16 cellular contexts compared by ENCODE assay signal in the genomic region with DNA sequence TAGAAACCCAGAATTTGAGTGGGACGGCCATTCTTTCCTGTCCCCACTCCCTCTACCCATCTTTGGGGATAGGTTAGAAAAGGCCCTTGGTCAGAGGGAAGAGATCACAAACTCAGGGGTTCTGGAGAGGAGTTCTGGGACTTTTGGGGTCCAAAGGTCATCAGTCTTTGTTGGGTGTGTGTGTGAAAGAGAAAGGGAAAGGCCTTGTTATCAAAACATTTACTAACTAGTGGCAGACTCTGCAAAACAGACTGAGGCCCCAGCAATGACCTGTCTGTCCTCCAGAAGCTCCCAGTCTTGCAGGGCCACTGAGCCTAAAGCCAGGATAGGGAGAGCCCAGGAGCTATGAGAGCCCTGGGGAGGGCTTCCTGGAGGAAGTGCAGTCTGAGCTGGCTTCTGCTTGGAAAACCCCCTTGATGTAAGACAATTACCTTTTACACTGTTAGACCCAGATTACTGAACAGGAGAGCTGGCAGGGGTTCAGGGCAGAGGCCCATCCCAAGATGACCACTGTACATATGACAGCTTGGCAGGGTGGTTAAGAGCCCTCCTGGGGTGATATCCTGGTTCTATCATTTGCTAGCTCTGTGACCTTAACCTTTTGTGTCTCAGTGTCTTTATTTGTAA.
"Had no signal": no experiment of that assay in that cellular context is flagged by ENCODE, and none has a peak within 500 bp of the region (broad histone marks: within the 10 kb centered on the region; RNA-seq: fewer than 3 reads in every experiment).

No MANE protein-coding gene starts in this region.

- H3K9me3 Mint-ChIP-seq: activated naive CD4-positive, alpha-beta T cell treated with anti-CD3 and anti-CD28 coated beads, Interleukin-2, amount 50 U/mL, for 24 hours had no signal

- H3K4me1 ChIP-seq: ascending aorta, esophagus muscularis mucosa, heart right ventricle, spleen, thyroid gland had no signal

- H3K27me3 ChIP-seq: ascending aorta, esophagus muscularis mucosa, heart right ventricle, spleen, thyroid gland had no signal

- H3K36me3 Mint-ChIP-seq: memory B cell; stimulated activated memory B cell treated with anti-CD40 and anti-IgM and Interleukin-4, amounts not matched to agents 10 μg/mL and 1 μg/mL and 100 μg/mL, for 72 hours had no signal

- H3K4me3 ChIP-seq: ascending aorta, esophagus muscularis mucosa, heart right ventricle, spleen, thyroid gland had no signal

- H3K27ac Mint-ChIP-seq: activated naive CD4-positive, alpha-beta T cell treated with anti-CD3 and anti-CD28 coated beads, Interleukin-2, amount 50 U/mL, for 24 hours; dendritic cell treated with granulocyte-macrophage colony-stimulating factor and Interleukin-4, amounts not matched to agents 40 ng/mL and 50 ng/mL, for 4 days; memory B cell; stimulated activated memory B cell treated with anti-CD40 and anti-IgM and Interleukin-4, amounts not matched to agents 10 μg/mL and 1 μg/mL and 100 μg/mL, for 72 hours had no signal

- H3K4me3 Mint-ChIP-seq: activated naive CD4-positive, alpha-beta T cell treated with anti-CD3 and anti-CD28 coated beads, Interleukin-2, amount 50 U/mL, for 24 hours; dendritic cell treated with granulocyte-macrophage colony-stimulating factor and Interleukin-4, amounts not matched to agents 40 ng/mL and 50 ng/mL, for 4 days; memory B cell; stimulated activated memory B cell treated with anti-CD40 and anti-IgM and Interleukin-4, amounts not matched to agents 10 μg/mL and 1 μg/mL and 100 μg/mL, for 72 hours; T-cell had no signal

- H3K36me3 ChIP-seq: ascending aorta, esophagus muscularis mucosa, heart right ventricle, spleen, thyroid gland had no signal

- H3K27me3 Mint-ChIP-seq: activated naive CD4-positive, alpha-beta T cell treated with anti-CD3 and anti-CD28 coated beads, Interleukin-2, amount 50 U/mL, for 24 hours; dendritic cell treated with granulocyte-macrophage colony-stimulating factor and Interleukin-4, amounts not matched to agents 40 ng/mL and 50 ng/mL, for 4 days had no signal

- H3K9me3 ChIP-seq: ascending aorta, esophagus muscularis mucosa, thyroid gland had no signal

- DNase-seq: activated CD4-positive, alpha-beta T cell treated with anti-CD3 and anti-CD28 coated beads, Interleukin-2, amount 50 U/mL, for 1 hour; activated gamma-delta T cell; effector CD8-positive, alpha-beta T cell; heart right ventricle; spleen; stimulated activated CD4-positive, alpha-beta T cell treated with anti-CD3 and anti-CD28 coated beads, Interleukin-4, amount 100 ng/mL, for 4 hours; thyroid gland had no signal

- H3K27ac ChIP-seq: ascending aorta, esophagus muscularis mucosa, heart right ventricle, spleen, thyroid gland had no signal

- H3K4me1 Mint-ChIP-seq: memory B cell had no signal

- ATAC-seq: activated CD4-positive, CD25-positive, alpha-beta regulatory T cell treated with anti-CD3 and anti-CD28 coated beads, Interleukin-2, amount 50 U/mL, for 24 hours; heart right ventricle; sciatic nerve; stimulated activated memory B cell treated with anti-CD40 and anti-IgM and Interleukin-4, amounts not matched to agents 10 μg/mL and 1 μg/mL and 100 μg/mL, for 72 hours had no signal
